1 cellular context compared by ENCODE assay signal in the genomic region with DNA sequence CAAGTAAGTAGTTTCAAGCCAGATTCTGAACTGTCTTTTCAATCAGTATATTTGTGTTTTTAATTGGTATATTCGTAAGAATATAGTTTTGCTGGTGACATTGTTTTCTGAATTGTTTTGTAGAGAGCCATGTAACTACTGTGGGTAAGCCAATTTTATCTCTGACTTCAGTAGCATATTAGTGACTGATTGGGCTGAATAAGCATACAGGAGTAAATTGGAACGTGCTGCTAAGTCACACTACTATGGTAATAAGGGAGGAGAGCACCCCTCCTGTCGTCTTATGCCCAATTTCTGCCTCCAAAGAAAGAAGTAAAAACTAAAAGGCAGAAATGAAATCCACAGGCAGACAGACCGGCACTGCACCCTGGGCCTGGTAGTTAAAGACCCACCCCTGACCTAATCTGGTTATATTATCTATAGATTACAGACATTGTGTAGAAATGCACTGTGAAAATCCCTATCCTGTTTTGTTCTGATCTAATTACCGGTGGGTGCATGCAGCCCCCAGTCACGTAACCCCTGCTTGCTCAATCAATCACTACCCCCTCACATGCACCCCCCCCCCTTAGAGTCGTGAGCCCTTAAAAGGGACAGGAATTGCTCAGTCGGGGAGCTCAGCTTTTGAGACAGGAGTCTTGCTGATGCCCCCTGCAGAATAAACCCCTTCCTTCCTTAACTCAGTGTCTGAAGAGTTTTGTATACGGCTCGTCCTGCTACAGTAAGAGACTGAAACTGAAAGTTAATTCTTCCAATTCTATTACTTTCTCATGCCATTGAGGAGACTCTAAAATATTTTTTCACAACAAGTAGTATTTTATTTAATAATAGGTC.
TF ChIP-seq lines count a peak whose summit lies in the region.

No MANE protein-coding gene starts in this region.

TF ChIP-seq in GM23338, 12 proteins besides CTCF, POLR2A, EP300 and RAD21 (continued from another document):
- TF ChIP-seq REST (IDR thresholded peaks at IDR 0.05; ENCODE audit: unreplicated experiment) (no peak), ZNF462 (CRISPR knock-in tag; IDR thresholded peaks at IDR 0.05) (no peak), ZNF114 (CRISPR knock-in tag; IDR thresholded peaks at IDR 0.05) (no peak), JUNB (IDR thresholded peaks at IDR 0.05; ENCODE audit: unreplicated experiment) (no peak), NANOG (IDR thresholded peaks at IDR 0.05; ENCODE audit: borderline replicate concordance) (no peak)
- TF ChIP-seq, protein P1, sequence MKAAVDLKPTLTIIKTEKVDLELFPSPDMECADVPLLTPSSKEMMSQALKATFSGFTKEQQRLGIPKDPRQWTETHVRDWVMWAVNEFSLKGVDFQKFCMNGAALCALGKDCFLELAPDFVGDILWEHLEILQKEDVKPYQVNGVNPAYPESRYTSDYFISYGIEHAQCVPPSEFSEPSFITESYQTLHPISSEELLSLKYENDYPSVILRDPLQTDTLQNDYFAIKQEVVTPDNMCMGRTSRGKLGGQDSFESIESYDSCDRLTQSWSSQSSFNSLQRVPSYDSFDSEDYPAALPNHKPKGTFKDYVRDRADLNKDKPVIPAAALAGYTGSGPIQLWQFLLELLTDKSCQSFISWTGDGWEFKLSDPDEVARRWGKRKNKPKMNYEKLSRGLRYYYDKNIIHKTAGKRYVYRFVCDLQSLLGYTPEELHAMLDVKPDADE (IDR thresholded peaks at IDR 0.05) = no peak
